Comparison of ENCODE assay signal across 10 cellular contexts in the genomic region with DNA sequence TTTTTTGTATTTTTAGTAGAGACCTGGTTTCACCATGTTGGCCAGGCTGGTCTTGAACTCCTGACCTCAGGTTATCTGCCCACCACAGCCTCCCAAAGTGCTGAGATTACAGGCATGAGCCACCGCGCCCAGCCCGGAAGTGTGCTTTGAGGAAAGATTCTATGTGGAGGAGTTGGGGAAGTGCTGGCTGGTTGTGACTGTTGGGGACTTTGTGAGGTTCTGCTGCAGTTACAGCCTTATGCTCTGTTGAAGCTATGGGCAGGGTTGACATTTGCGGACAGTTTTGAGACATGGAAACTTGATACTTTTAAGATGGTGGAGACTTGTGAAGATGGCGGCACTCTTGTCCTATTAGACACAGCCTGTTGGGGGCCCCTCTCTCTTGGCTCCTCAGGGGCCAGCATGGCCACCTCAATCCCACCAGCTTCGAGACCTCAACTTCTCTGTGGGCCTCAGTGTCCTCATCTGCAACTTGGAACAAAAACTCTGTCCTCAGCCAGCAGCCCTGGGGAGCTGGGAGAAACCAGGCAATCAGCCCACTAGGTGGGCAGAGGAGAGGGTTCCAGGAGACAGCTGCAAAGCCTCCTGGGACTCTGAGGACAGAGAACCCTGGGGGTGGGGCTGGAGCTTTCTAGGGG. TPM values are rescaled to one million over a fixed set of nuclear protein-coding genes. Genes with fewer than 3 reads are reported as not detected.
DNase-seq lines count a peak whose midpoint lies in the region; ATAC-seq and TF ChIP-seq lines count a peak whose summit lies in the region.
"Had no signal": no experiment of that assay in that cellular context is flagged by ENCODE, and none has a peak within 500 bp of the region (broad histone marks: within the 10 kb centered on the region; RNA-seq: fewer than 3 reads in every experiment).

No MANE protein-coding gene starts in this region.

- in situ Hi-C loops in gastrocnemius medialis (cut with MboI; ENCODE audit: low sequenced_read_pairs in 4 of 4): no loop called here

- H3K27me3 ChIP-seq in PC-9 (ENCODE audit: insufficient read depth, low read depth) (no peaks in the 10 kb centered on the region), fibroblast of lung (ENCODE audit: control insufficient read depth, insufficient read depth, low read length) (no peaks in the 10 kb centered on the region), gastrocnemius medialis (peaks cover 0 to 4% (median 0%) of the 10 kb centered on the region in 3 donors)

- no peak overlapping the region for H3K9ac ChIP-seq in fibroblast of lung (ENCODE audit: insufficient read depth, low read length)

- peak overlapping the region; percentile 81; the same call in 1 of the 2 replicates for H3K4me2 ChIP-seq in PC-9
- H3K4me2 ChIP-seq in fibroblast of lung (ENCODE audit: extremely low read depth, insufficient read depth, low read length): peak overlapping the region; percentile 81

- peak overlapping the region; percentile 76 for H3K27ac Mint-ChIP-seq in Calu3 (ENCODE audit: unreplicated experiment)

- ATAC-seq in gastrocnemius medialis: no peak
- no peak for ATAC-seq in GM18867 (IDR thresholded peaks at IDR 0.05; ENCODE audit: unreplicated experiment)

- DNase-seq in Calu3 (no peak), PC-9 (no peak), fibroblast of lung (ENCODE audit: low read depth in 2 of 2) (no peak), gastrocnemius medialis (no peak), NCI-H2196 (lab: John Stamatoyannopoulos, UW; ENCODE audit: unreplicated experiment) (no peak), retina (no peak)
- no peak for DNase-seq in effector CD8-positive, alpha-beta T cell (lab: John Stamatoyannopoulos, UW)
- DNase-seq: head of caudate nucleus had no signal

- TF ChIP-seq POLR2A in gastrocnemius medialis (IDR thresholded peaks at IDR 0.05): no peak

- POLR2A ChIA-PET in PC-9 (lab: Charles Lee; ENCODE audit: unreplicated experiment): interaction anchor here (0.7 to 1.8 kb wide), 2 partner anchors 25 to 164 kb away, joined by 4 to 14 read pairs; no protein-coding TSS in a partner anchor

- no peaks in the 10 kb centered on the region for H3K79me2 ChIP-seq in PC-9 (ENCODE audit: low read depth)
- H3K79me2 ChIP-seq in fibroblast of lung (ENCODE audit: control insufficient read depth, insufficient read depth, low read length): no peaks in the 10 kb centered on the region

- H2AFZ ChIP-seq in PC-9 (no peak overlapping the region), fibroblast of lung (ENCODE audit: low read length) (no peak overlapping the region)

- peak overlapping the region; percentile 67 for H3K4me3 Mint-ChIP-seq in Calu3 (ENCODE audit: low read depth, unreplicated experiment)

- H3K4me3 ChIP-seq in PC-9: no peak overlapping the region
- H3K4me3 ChIP-seq in fibroblast of lung (replicated peaks in 1 of 4; ENCODE audit: control extremely low read depth in 1 of 4, insufficient read depth in 1 of 4, low read depth in 3 of 4, low read length in 4 of 4): no peak overlapping the region
- H3K4me3 ChIP-seq in gastrocnemius medialis: no peak overlapping the region

- H3K9me2 ChIP-seq in PC-9 (ENCODE audit: insufficient read depth): no peaks in the 10 kb centered on the region

- no peak overlapping the region for H3K27ac ChIP-seq in PC-9
- no peak overlapping the region for H3K27ac ChIP-seq in fibroblast of lung (ENCODE audit: insufficient read depth, low read length)
- H3K27ac ChIP-seq in gastrocnemius medialis: peak overlapping the region; percentile 63 to 75 (median 70)

- H3K9me3 ChIP-seq in PC-9 (ENCODE audit: insufficient read depth, low read depth) (no peaks in the 10 kb centered on the region), fibroblast of lung (ENCODE audit: control insufficient read depth, insufficient read depth, low read depth, low read length) (no peaks in the 10 kb centered on the region), gastrocnemius medialis (no peaks in the 10 kb centered on the region)

- TSS peak; percentile 55 for BruUV-seq in Calu3 (replicated peaks; lab: Mats Ljungman, UMichigan)
- BruUV-seq in PC-9 (replicated peaks; lab: Mats Ljungman, UMichigan): no TSS peak

- TF ChIP-seq CTCF in Calu3 (IDR thresholded peaks at IDR 0.05; ENCODE audit: unreplicated experiment) (no peak), PC-9 (conservative IDR thresholded peaks at IDR 0.05) (no peak), fibroblast of lung (conservative IDR thresholded peaks at IDR 0.05 in 1 of 2, IDR thresholded peaks at IDR 0.05 in 1 of 2; ENCODE audit: low read depth in 1 of 2, low read length in 2 of 2) (no peak), gastrocnemius medialis (IDR thresholded peaks at IDR 0.05 in 4 of 5, conservative IDR thresholded peaks at IDR 0.05 in 1 of 5) (no peak)

- H3F3A ChIP-seq in PC-9 (ENCODE audit: insufficient read depth, low read depth): peaks cover 22% of the 10 kb centered on the region; the same call in 1 of the 2 replicates

- peaks cover 34% of the 10 kb centered on the region for H3K4me1 ChIP-seq in PC-9 (replicated peaks; ENCODE audit: insufficient read depth)
- H3K4me1 ChIP-seq in fibroblast of lung (ENCODE audit: control insufficient read depth, extremely low read depth, insufficient read depth, low read length): peaks cover 16% of the 10 kb centered on the region
- peaks cover 6 to 11% of the 10 kb centered on the region in 2 donors for H3K4me1 ChIP-seq in gastrocnemius medialis

- peaks cover 49% of the 10 kb centered on the region for H3K4me1 Mint-ChIP-seq in Calu3 (ENCODE audit: low read depth, unreplicated experiment)

- H4K20me1 ChIP-seq in PC-9 (ENCODE audit: insufficient read depth): no peaks in the 10 kb centered on the region
- H4K20me1 ChIP-seq in fibroblast of lung (ENCODE audit: control insufficient read depth, extremely low read depth, insufficient read depth, low read length): no peaks in the 10 kb centered on the region

- H3K36me3 Mint-ChIP-seq in Calu3 (ENCODE audit: insufficient read depth, unreplicated experiment): peaks cover 33% of the 10 kb centered on the region

- H3K9me3 Mint-ChIP-seq in Calu3 (ENCODE audit: low read depth, unreplicated experiment): no peaks in the 10 kb centered on the region

- CTCF ChIA-PET in Calu3 (lab: Charles Lee): interaction anchor here (0.7 to 1.3 kb wide), 2 partner anchors 13 to 392 kb away, joined by 3 to 4 read pairs; no protein-coding TSS in a partner anchor
- CTCF ChIA-PET in PC-9 (lab: Charles Lee): interaction anchor here (1.1 kb wide), 1 partner anchor 317 kb away, joined by 9 read pairs; no protein-coding TSS in a partner anchor

- intact Hi-C loops in Calu3 (cut with micrococcal nuclease; ENCODE audit: unreplicated experiment): no loop called here
- intact Hi-C loops in PC-9 (cut with micrococcal nuclease; ENCODE audit: unreplicated experiment): no loop called here
- intact Hi-C loops in gastrocnemius medialis (cut with DNase I; ENCODE audit: low total_unique reads): no loop called here

- H3K36me3 ChIP-seq in PC-9 (ENCODE audit: low read depth) (no peaks in the 10 kb centered on the region), fibroblast of lung (ENCODE audit: control insufficient read depth, insufficient read depth, low read length) (no peaks in the 10 kb centered on the region), gastrocnemius medialis (no peaks in the 10 kb centered on the region)

- H3K27me3 Mint-ChIP-seq in Calu3 (ENCODE audit: unreplicated experiment): no peaks in the 10 kb centered on the region

RNA-seq across cellular contexts. Expression of gene C9orf50, which starts 24.9 kb away (rescaled TPM):
- not detected in 2 replicates for total RNA-seq in Calu3 (2022)
- 0.38 TPM in 1 of 2 replicates, not detected in the other for total RNA-seq in PC-9 (2021)
- 0.17 and 0.26 TPM in 2 replicates for total RNA-seq in fibroblast of lung
- polyA plus RNA-seq in fibroblast of lung: 0.14 and 0.16 TPM in 2 replicates
- polyA plus RNA-seq in fibroblast of lung (2012): 0.12 TPM in 1 of 2 replicates, not detected in the other
- not detected in 2 replicates for polyA minus RNA-seq in fibroblast of lung (ENCODE audit: low replicate concordance)
- total RNA-seq in gastrocnemius medialis: not detected
- total RNA-seq: HT1080 had no signal

RNA-seq across cellular contexts. Expression of gene NTMT1, which starts 29.9 kb away (rescaled TPM):
- total RNA-seq in Calu3 (2022): 34.7 and 36.1 TPM in 2 replicates
- 52.5 and 53.1 TPM in 2 replicates for total RNA-seq in PC-9 (2021)
- total RNA-seq in fibroblast of lung: 33.1 and 34.2 TPM in 2 replicates
- polyA plus RNA-seq in fibroblast of lung: 51.9 and 62.1 TPM in 2 replicates
- 64.3 and 83.1 TPM in 2 replicates for polyA plus RNA-seq in fibroblast of lung (2012)
- polyA minus RNA-seq in fibroblast of lung (ENCODE audit: low replicate concordance): 33.0 and 46.7 TPM in 2 replicates
- total RNA-seq in gastrocnemius medialis: 10 to 100 TPM; 37.8 to 82.1 (median 48.1) TPM

RNA-seq across cellular contexts. Expression of gene ASB6, which starts 45.9 kb away (rescaled TPM):
- total RNA-seq in Calu3 (2022) (15.5 and 18.4 TPM in 2 replicates), PC-9 (2021) (19.3 and 20.2 TPM in 2 replicates), fibroblast of lung (14.4 and 14.9 TPM in 2 replicates), gastrocnemius medialis (10 to 100 TPM; 14.4 to 24.0 (median 19.4) TPM)
- 15.4 and 21.1 TPM in 2 replicates for polyA plus RNA-seq in fibroblast of lung
- 15.8 and 22.9 TPM in 2 replicates for polyA plus RNA-seq in fibroblast of lung (2012)
- polyA minus RNA-seq in fibroblast of lung (ENCODE audit: low replicate concordance): 19.8 and 21.4 TPM in 2 replicates

Comparison
In these comparisons a context has a peak if more than half of its experiments do, and no peak if none do; other contexts are left out.
1. H3K27ac ChIP-seq: peak in gastrocnemius medialis (4 of 4); none in PC-9 (single experiment) and fibroblast of lung (single experiment).